ENCODE assay signal across 29 cellular contexts in genomic region chr1:14303011-14303410, GRCh38.
"Had no signal": no experiment of that assay in that cellular context is flagged by ENCODE, and none has a peak within 500 bp of the region (broad histone marks: within the 10 kb centered on the region; RNA-seq: fewer than 3 reads in every experiment).

No MANE protein-coding gene starts in this region.

- ATAC-seq: activated naive CD4-positive, alpha-beta T cell treated with anti-CD3 and anti-CD28 coated beads, Interleukin-2, amount 50 U/mL, for 72 hours; activated T-cell treated with anti-CD3 and anti-CD28 coated beads, Interleukin-2, amount 50 U/mL, for 4 hours; K562 had no signal

- H3K4me3 ChIP-seq: K562, PC-9 had no signal

- H3K36me3 ChIP-seq: brain microvascular endothelial cell had no signal

- DNase-seq: activated B cell treated with CpG ODN at 0.5 μM for 24 hours; activated CD4-positive, alpha-beta memory T cell treated with anti-CD3 and anti-CD28 coated beads for 36 hours; activated CD4-positive, alpha-beta T cell treated with anti-CD3 and anti-CD28 coated beads for 4 hours; activated CD4-positive, alpha-beta T cell treated with anti-CD3 and anti-CD28 coated beads, Interleukin-2, amount 50 U/mL, for 1 hour; activated CD4-positive, CD25-positive, alpha-beta regulatory T cell treated with anti-CD3 and anti-CD28 coated beads, Interleukin-2, amount 50 U/mL, for 72 hours; activated CD8-positive, alpha-beta memory T cell treated with anti-CD3 and anti-CD28 coated beads, Interleukin-2, amount 50 U/mL, for 4 hours; activated gamma-delta T cell treated with Interleukin-2 at 50 U/mL for 16 hours; activated naive CD4-positive, alpha-beta T cell treated with anti-CD3 and anti-CD28 coated beads for 36 hours; activated T-cell treated with anti-CD3 and anti-CD28 coated beads for 4 hours; activated T-cell treated with anti-CD3 and anti-CD28 coated beads, Interleukin-2, amount 50 U/mL, for 4 hours; aorta; brain microvascular endothelial cell; IMR-90; NCI-H1105; NCI-H1417 treated with DMSO at 0.1 percent for 48 hours; NCI-H187 treated with DMSO at 0.1 percent for 48 hours; NCI-H510A; NCI-H526; NCI-H748 treated with DMSO at 0.1 percent for 48 hours; NK-92 treated with Interleukin-12 subunit alpha and Interleukin-12 subunit beta, amount 100 ng/mL, for 24 hours; PC-9; Right ventricle myocardium superior; SW 1271; T-helper 1 cell; T-helper 2 cell; T-helper 9 cell had no signal

- H3K27ac ChIP-seq: brain microvascular endothelial cell, PC-9, VCaP had no signal

- H3K27me3 ChIP-seq: brain microvascular endothelial cell had no signal
